20 cellular contexts compared by ENCODE assay signal in genomic region chr12:24756479-24757024, GRCh38.
DNase-seq lines count a peak whose midpoint lies in the region; ATAC-seq, FAIRE-seq and TF ChIP-seq lines count a peak whose summit lies in the region.
"Had no signal": no experiment of that assay in that cellular context is flagged by ENCODE, and none has a peak within 500 bp of the region (broad histone marks: within the 10 kb centered on the region; RNA-seq: fewer than 3 reads in every experiment).

No MANE protein-coding gene starts in this region.

- H3K36me3 ChIP-seq in HepG2 (replicated peaks in 1 of 2; ENCODE audit: control insufficient read depth in 1 of 2, insufficient read depth in 2 of 2, low read length in 2 of 2) (no peaks in the 10 kb centered on the region), right lobe of liver (no peaks in the 10 kb centered on the region), mesodermal cell (ENCODE audit: control insufficient read depth, insufficient read depth, low read length) (no peaks in the 10 kb centered on the region)
- H3K36me3 ChIP-seq: BLaER1 treated with 17β-estradiol and CSF1 and Interleukin-3, amounts not matched to agents 10 nM and 100 nM had no signal

- TF ChIP-seq CTCF in HepG2 (CRISPR knock-in tag; IDR thresholded peaks at IDR 0.05) (no peak), right lobe of liver (IDR thresholded peaks at IDR 0.05) (no peak)

- CTCF ChIA-PET in HepG2 (lab: Yijun Ruan, JAX; ENCODE audit: low intra/inter-chr PET ratio, low total read pairs) = no interaction called here

- H3K27me3 ChIP-seq in HepG2 (ENCODE audit: control insufficient read depth in 1 of 2, insufficient read depth in 2 of 2, low read length in 2 of 2) (no peaks in the 10 kb centered on the region), right lobe of liver (no peaks in the 10 kb centered on the region)
- H3K27me3 ChIP-seq: BLaER1 treated with 17β-estradiol and CSF1 and Interleukin-3, amounts not matched to agents 10 nM and 100 nM had no signal

- TF ChIP-seq POLR2A in HepG2 (IDR thresholded peaks at IDR 0.05; ENCODE audit: insufficient read depth in 1 of 2, low read depth in 2 of 2, low read length in 2 of 2) (no peak), right lobe of liver (IDR thresholded peaks at IDR 0.05) (no peak)

- no peak overlapping the region for H2AFZ ChIP-seq in HepG2 (ENCODE audit: low read length)

- intact Hi-C loops in HepG2 (cut with micrococcal nuclease; ENCODE audit: unreplicated experiment) (loop anchor here (10.0 kb wide), 1 partner anchor 812 kb away; the partner anchor contains the start of gene SOX5), right lobe of liver (cut with DNase I) (no loop called here)

- H3K79me2 ChIP-seq in HepG2 (ENCODE audit: insufficient read depth, low read length) = peaks cover 5% of the 10 kb centered on the region

- peaks cover 98% of the 10 kb centered on the region for H3K4me1 ChIP-seq in HepG2 (ENCODE audit: insufficient read depth, low read length)
- peaks cover 0 to 6% (median 0%) of the 10 kb centered on the region in 4 donors for H3K4me1 ChIP-seq in right lobe of liver
- peaks cover 63% of the 10 kb centered on the region for H3K4me1 ChIP-seq in mesodermal cell (ENCODE audit: control insufficient read depth, insufficient read depth, low read length, poor library complexity, severe bottlenecking)

- H3K4me3 ChIP-seq in HepG2 (replicated peaks in 1 of 3; ENCODE audit: insufficient read depth in 1 of 3, low read depth in 2 of 3, low read length in 3 of 3) (no peak overlapping the region), right lobe of liver (no peak overlapping the region), mesodermal cell (ENCODE audit: extremely low read depth, insufficient read depth, low read length, poor library complexity, severe bottlenecking) (no peak overlapping the region)
- H3K4me3 ChIP-seq: BLaER1 treated with 17β-estradiol and CSF1 and Interleukin-3, amounts not matched to agents 10 nM and 100 nM had no signal

- POLR2A ChIA-PET in HepG2 (lab: Yijun Ruan, JAX) = no interaction called here

- no peak for DNase-seq in HepG2 (ENCODE audit: low spot score)
- DNase-seq in right lobe of liver = no peak
- DNase-seq in astrocyte of the hippocampus (ENCODE audit: low read depth, low spot score) = peak; percentile 15
- no peak for DNase-seq in 8988T
- no peak for DNase-seq in NCI-H2081 treated with DMSO at 0.1 percent for 48 hours (lab: John Stamatoyannopoulos, UW)
- no peak for DNase-seq in NCI-H345 treated with DMSO at 0.1 percent for 48 hours (lab: John Stamatoyannopoulos, UW; ENCODE audit: unreplicated experiment)
- DNase-seq: CD8-positive, alpha-beta memory T cell; GOT3; MM.1S; NCI-H1092 treated with DMSO at 0.1 percent for 48 hours; NCI-H2107; NCI-H345; NCI-H526 treated with DMSO at 0.1 percent for 48 hours; NK-92 treated with Interleukin-12 subunit alpha and Interleukin-12 subunit beta, amount 100 ng/mL, for 24 hours had no signal

- FAIRE-seq in HepG2 (lab: Jason Lieb, UNC) = no peak
- FAIRE-seq: A204.1, GM12892 had no signal

- no peak for TF ChIP-seq EP300 in HepG2 (IDR thresholded peaks at IDR 0.05; ENCODE audit: low read depth in 2 of 2, low read length in 2 of 2)
- no peak for TF ChIP-seq EP300 in HepG2 (CRISPR knock-in tag; IDR thresholded peaks at IDR 0.05; ENCODE audit: borderline replicate concordance)

- H3K9me3 ChIP-seq in HepG2 (ENCODE audit: low read length) = no peaks in the 10 kb centered on the region
- H3K9me3 ChIP-seq in right lobe of liver = no peaks in the 10 kb centered on the region
- H3K9me3 ChIP-seq in mesodermal cell (ENCODE audit: control insufficient read depth, low read length) = no peaks in the 10 kb centered on the region
- H3K9me3 ChIP-seq: BLaER1 treated with 17β-estradiol and CSF1 and Interleukin-3, amounts not matched to agents 10 nM and 100 nM had no signal

- H3K9ac ChIP-seq in HepG2 (ENCODE audit: insufficient read depth, low read depth, low read length) = no peak overlapping the region; the same call in 1 of the 2 replicates
- H3K9ac ChIP-seq: BLaER1 treated with 17β-estradiol and CSF1 and Interleukin-3, amounts not matched to agents 10 nM and 100 nM had no signal

- WGBS in HepG2 (ENCODE audit: low lambda C conversion rate) = 99% methylated on average over 3 of the region's 3 CpGs
- 69% methylated on average over 3 of the region's 3 CpGs for WGBS in right lobe of liver (ENCODE audit: insufficient coverage, low coverage, low lambda C conversion rate, missing lambda C conversion rate)
- 100% methylated on average over 2 to 3 of the region's 3 CpGs for WGBS in mesodermal cell (ENCODE audit: insufficient coverage in 2 of 2), 2 experiments

- no TSS peak for BruUV-seq in HepG2 (replicated peaks; lab: Mats Ljungman, UMichigan)

- in situ Hi-C loops in HepG2 (cut with HindIII; ENCODE audit: extremely low pct_ligation_motif_present, low pct_unique_long_range_greater_than_20kb) = loop anchor here (10.0 kb wide), 1 partner anchor 812 kb away; the partner anchor contains the start of gene SOX5

- TF ChIP-seq RAD21 in HepG2 (CRISPR knock-in tag; IDR thresholded peaks at IDR 0.05) = no peak

- H3K4me2 ChIP-seq in HepG2 (ENCODE audit: low read depth, low read length) = no peak overlapping the region
- H3K4me2 ChIP-seq: BLaER1 treated with 17β-estradiol and CSF1 and Interleukin-3, amounts not matched to agents 10 nM and 100 nM had no signal

- no peaks in the 10 kb centered on the region for H4K20me1 ChIP-seq in HepG2 (ENCODE audit: insufficient read depth, low read length)
- H4K20me1 ChIP-seq: BLaER1 treated with 17β-estradiol and CSF1 and Interleukin-3, amounts not matched to agents 10 nM and 100 nM had no signal

- H3K27ac ChIP-seq in HepG2 (ENCODE audit: extremely low read length, insufficient read depth, low read length) = peak overlapping the region; percentile 77
- H3K27ac ChIP-seq in right lobe of liver = no peak overlapping the region
- H3K27ac ChIP-seq in mesodermal cell (ENCODE audit: low read depth, low read length, severe bottlenecking) = peak overlapping the region; percentile 2
- H3K27ac ChIP-seq: BLaER1 treated with 17β-estradiol and CSF1 and Interleukin-3, amounts not matched to agents 10 nM and 100 nM; RWPE1 had no signal

- ATAC-seq in HepG2 = no peak
- no peak for ATAC-seq in right lobe of liver
- ATAC-seq in HG02642 (IDR thresholded peaks at IDR 0.05; ENCODE audit: poor library complexity, unreplicated experiment) = no peak

TF ChIP-seq in HepG2, 621 proteins besides CTCF, POLR2A, EP300 and RAD21 (continues in another document):
- TF ChIP-seq ARNTL (CRISPR knock-in tag; IDR thresholded peaks at IDR 0.05) = no peak
- TF ChIP-seq YEATS2 (CRISPR knock-in tag; IDR thresholded peaks at IDR 0.05; ENCODE audit: borderline replicate concordance) = no peak
- no peak for TF ChIP-seq CERS6 (CRISPR knock-in tag; IDR thresholded peaks at IDR 0.05)
- no peak for TF ChIP-seq ZNF33A (CRISPR knock-in tag; IDR thresholded peaks at IDR 0.05; ENCODE audit: borderline replicate concordance)
- no peak for TF ChIP-seq MNT (IDR thresholded peaks at IDR 0.05)
- TF ChIP-seq LBX2 (CRISPR knock-in tag; IDR thresholded peaks at IDR 0.05; ENCODE audit: borderline replicate concordance) = no peak

Comparison
In these comparisons a context has a peak if more than half of its experiments do, and no peak if none do; other contexts are left out.
1. H3K27ac ChIP-seq: peak in HepG2 (single experiment) and mesodermal cell (single experiment); none in right lobe of liver (0 of 3).